Comparison of ENCODE assay signal across 28 cellular contexts in genomic region chr20:42735539-42735938, GRCh38.
"Had no signal": no experiment of that assay in that cellular context is flagged by ENCODE, and none has a peak within 500 bp of the region (broad histone marks: within the 10 kb centered on the region; RNA-seq: fewer than 3 reads in every experiment).

No MANE protein-coding gene starts in this region.

- DNase-seq: stimulated activated CD4-positive, alpha-beta T cell treated with anti-CD3 and anti-CD28 coated beads, Interleukin-2, amount 100 ng/mL, for 48 hours; stimulated activated CD4-positive, alpha-beta T cell treated with anti-CD3 and anti-CD28 coated beads, Interleukin-4, amount 100 ng/mL, for 1 hour; stimulated activated CD4-positive, alpha-beta T cell treated with anti-CD3 and anti-CD28 coated beads, Interleukin-4, amount 100 ng/mL, for 24 hours; stimulated activated CD4-positive, alpha-beta T cell treated with anti-CD3 and anti-CD28 coated beads, Interleukin-4, amount 100 ng/mL, for 4 hours; stimulated activated CD8-positive, alpha-beta memory T cell treated with anti-CD3 and anti-CD28 coated beads, Interleukin-4, amount 100 ng/mL, for 48 hours; stimulated activated naive B cell treated with anti-CD40 and anti-IgM and Interleukin-4, amounts not matched to agents 10 μg/mL and 1 μg/mL and 100 μg/mL, for 72 hours; stimulated activated naive CD4-positive, alpha-beta T cell; stimulated activated naive CD4-positive, alpha-beta T cell treated with Interleukin-2 at 50 U/mL for 16 hours; stimulated activated naive CD8-positive, alpha-beta T cell treated with anti-CD3 and anti-CD28 coated beads, Interleukin-15, amount 100 ng/mL, for 72 hours; stimulated activated naive CD8-positive, alpha-beta T cell treated with anti-CD3 and anti-CD28 coated beads, Interleukin-15, Interleukin-2, amounts not matched to agents 100 U/mL and 50 U/mL, for 24 hours; stomach; substantia nigra; testis; thyroid gland; tibial artery; transverse colon; trophoblast cell; upper lobe of right lung; uterus had no signal

- H3K27ac Mint-ChIP-seq: stimulated activated effector memory CD8-positive, alpha-beta T cell treated with anti-CD3 and anti-CD28 coated beads, Interleukin-12 subunit alpha, Interleukin-12 subunit beta, amount 100 ng/mL, for 72 hours; stimulated activated memory B cell treated with anti-CD40 and anti-IgM and Interleukin-4, amounts not matched to agents 10 μg/mL and 1 μg/mL and 100 μg/mL, for 72 hours; stimulated activated naive B cell treated with anti-CD40 and anti-IgM and Interleukin-4, amounts not matched to agents 10 μg/mL and 1 μg/mL and 100 μg/mL, for 72 hours; stimulated activated naive CD8-positive, alpha-beta T cell treated with anti-CD3 and anti-CD28 coated beads, Interleukin-15, amount 100 ng/mL, for 72 hours; stimulated activated naive CD8-positive, alpha-beta T cell treated with anti-CD3 and anti-CD28 coated beads, Interleukin-15, Interleukin-2, amounts not matched to agents 100 ng/mL and 50 ng/mL, for 24 hours; type B pancreatic cell had no signal

- H3K36me3 ChIP-seq: stomach, suprapubic skin, thoracic aorta, thyroid gland, tibial artery, tibial nerve, transverse colon, upper lobe of left lung, upper lobe of right lung, uterus, vagina had no signal

- H3K9me3 Mint-ChIP-seq: stimulated activated naive B cell treated with anti-CD40 and anti-IgM and Interleukin-4, amounts not matched to agents 10 μg/mL and 1 μg/mL and 100 μg/mL, for 72 hours; type B pancreatic cell had no signal

- H3K4me3 Mint-ChIP-seq: stimulated activated effector memory CD8-positive, alpha-beta T cell treated with anti-CD3 and anti-CD28 coated beads, Interleukin-12 subunit alpha, Interleukin-12 subunit beta, amount 100 ng/mL, for 72 hours; stimulated activated memory B cell treated with anti-CD40 and anti-IgM and Interleukin-4, amounts not matched to agents 10 μg/mL and 1 μg/mL and 100 μg/mL, for 72 hours; stimulated activated naive B cell treated with anti-CD40 and anti-IgM and Interleukin-4, amounts not matched to agents 10 μg/mL and 1 μg/mL and 100 μg/mL, for 72 hours; stimulated activated naive CD8-positive, alpha-beta T cell treated with anti-CD3 and anti-CD28 coated beads, Interleukin-15, amount 100 ng/mL, for 72 hours; stimulated activated naive CD8-positive, alpha-beta T cell treated with anti-CD3 and anti-CD28 coated beads, Interleukin-15, Interleukin-2, amounts not matched to agents 100 ng/mL and 50 ng/mL, for 24 hours; type B pancreatic cell had no signal

- H3K9me3 ChIP-seq: stomach, suprapubic skin, testis, thoracic aorta, thyroid gland, tibial artery, tibial nerve, transverse colon, upper lobe of left lung, upper lobe of right lung, uterus, vagina had no signal

- H3K36me3 Mint-ChIP-seq: stimulated activated effector memory CD8-positive, alpha-beta T cell treated with anti-CD3 and anti-CD28 coated beads, Interleukin-12 subunit alpha, Interleukin-12 subunit beta, amount 100 ng/mL, for 72 hours; stimulated activated memory B cell treated with anti-CD40 and anti-IgM and Interleukin-4, amounts not matched to agents 10 μg/mL and 1 μg/mL and 100 μg/mL, for 72 hours; stimulated activated naive B cell treated with anti-CD40 and anti-IgM and Interleukin-4, amounts not matched to agents 10 μg/mL and 1 μg/mL and 100 μg/mL, for 72 hours; type B pancreatic cell had no signal

- H3K27me3 ChIP-seq: stomach, suprapubic skin, testis, thyroid gland, tibial artery, tibial nerve, transverse colon, upper lobe of left lung, uterus, vagina had no signal

- H3K4me1 ChIP-seq: stomach, thyroid gland, tibial nerve, transverse colon, upper lobe of left lung, upper lobe of right lung, uterus, vagina had no signal

- H3K4me1 Mint-ChIP-seq: stimulated activated effector memory CD8-positive, alpha-beta T cell treated with anti-CD3 and anti-CD28 coated beads, Interleukin-12 subunit alpha, Interleukin-12 subunit beta, amount 100 ng/mL, for 72 hours; stimulated activated memory B cell treated with anti-CD40 and anti-IgM and Interleukin-4, amounts not matched to agents 10 μg/mL and 1 μg/mL and 100 μg/mL, for 72 hours; stimulated activated naive B cell treated with anti-CD40 and anti-IgM and Interleukin-4, amounts not matched to agents 10 μg/mL and 1 μg/mL and 100 μg/mL, for 72 hours; stimulated activated naive CD8-positive, alpha-beta T cell treated with anti-CD3 and anti-CD28 coated beads, Interleukin-15, amount 100 ng/mL, for 72 hours had no signal

- H3K27ac ChIP-seq: stomach, testis, thoracic aorta, thyroid gland, tibial artery, tibial nerve, transverse colon, upper lobe of left lung, upper lobe of right lung, uterus, vagina had no signal

- H3K27me3 Mint-ChIP-seq: stimulated activated memory B cell treated with anti-CD40 and anti-IgM and Interleukin-4, amounts not matched to agents 10 μg/mL and 1 μg/mL and 100 μg/mL, for 72 hours; stimulated activated naive B cell treated with anti-CD40 and anti-IgM and Interleukin-4, amounts not matched to agents 10 μg/mL and 1 μg/mL and 100 μg/mL, for 72 hours; stimulated activated naive CD8-positive, alpha-beta T cell treated with anti-CD3 and anti-CD28 coated beads, Interleukin-15, Interleukin-2, amounts not matched to agents 100 ng/mL and 50 ng/mL, for 24 hours had no signal

- H3K4me3 ChIP-seq: stomach, suprapubic skin, testis, thoracic aorta, thyroid gland, tibial artery, tibial nerve, transverse colon, upper lobe of left lung, upper lobe of right lung, uterus, vagina had no signal
